11 cellular contexts compared by ENCODE assay signal in the genomic region with DNA sequence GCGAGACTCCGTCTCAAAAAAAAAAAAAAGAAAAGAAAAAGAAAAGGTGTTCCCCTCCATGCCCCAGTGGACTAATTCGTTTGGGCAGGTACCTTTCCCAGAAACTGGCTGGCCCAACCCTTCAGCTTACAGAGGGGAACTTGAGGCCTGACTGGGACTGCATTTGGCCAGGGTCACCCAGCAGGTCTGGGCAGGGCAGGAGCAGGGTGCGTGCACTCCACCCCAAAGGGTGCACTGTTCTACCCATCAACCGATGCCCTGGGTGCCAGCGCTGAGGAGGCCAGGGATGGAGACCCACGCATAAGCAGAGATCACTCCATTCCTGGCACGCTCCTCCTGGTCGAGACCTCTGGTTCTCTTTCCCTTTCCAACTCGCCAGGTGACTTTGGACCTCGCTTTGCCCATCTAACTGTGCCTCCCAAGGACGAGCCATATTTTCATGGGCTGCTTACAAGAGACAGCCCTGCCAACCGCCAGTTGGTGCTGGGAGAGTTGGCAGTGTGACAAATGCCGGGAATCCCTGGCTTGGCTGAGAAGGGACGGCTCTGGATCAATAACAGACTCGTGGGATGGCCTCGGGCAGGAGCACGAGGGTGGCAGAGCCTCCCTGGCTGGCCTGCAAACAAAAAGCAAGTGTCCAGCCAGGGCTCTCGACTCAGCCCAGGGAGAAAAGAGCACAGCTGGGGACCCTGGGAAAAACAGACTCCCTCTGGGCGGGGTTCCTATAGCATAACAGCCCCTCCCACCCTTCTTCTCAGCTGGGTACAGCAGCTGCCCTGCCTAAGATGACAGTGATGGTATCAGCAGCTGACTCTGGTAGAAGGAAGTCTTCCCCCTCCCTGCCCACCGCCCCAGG. TPM values are rescaled to one million over a fixed set of nuclear protein-coding genes. Genes with fewer than 3 reads are reported as not detected.
DNase-seq lines count a peak whose midpoint lies in the region; ATAC-seq, FAIRE-seq and TF ChIP-seq lines count a peak whose summit lies in the region.
"Had no signal": no experiment of that assay in that cellular context is flagged by ENCODE, and none has a peak within 500 bp of the region (broad histone marks: within the 10 kb centered on the region; RNA-seq: fewer than 3 reads in every experiment).

No MANE protein-coding gene starts in this region.

- H3K9me3 ChIP-seq in kidney (ENCODE audit: control insufficient read depth in 1 of 2, low read length in 2 of 2) = no peaks in the 10 kb centered on the region
- H3K9me3 ChIP-seq: SJSA1 had no signal

- DNase-seq in NCI-H1105 (lab: John Stamatoyannopoulos, UW) = peak; percentile 84
- DNase-seq in RWPE1 (ENCODE audit: low spot score) = no peak
- peak in 1 of 2 donors; percentile 23 for DNase-seq in foreskin keratinocyte
- no peak for DNase-seq in kidney
- no peak for DNase-seq in NOMO-1 (lab: John Stamatoyannopoulos, UW; ENCODE audit: unreplicated experiment in 2 of 2)
- DNase-seq in EL = no peak
- DNase-seq in stimulated activated naive CD8-positive, alpha-beta T cell treated with anti-CD3 and anti-CD28 coated beads, Interleukin-15, amount 100 ng/mL, for 72 hours = no peak

- ATAC-seq in foreskin keratinocyte = peak; percentile 4
- no peak for ATAC-seq in stimulated activated naive CD8-positive, alpha-beta T cell treated with anti-CD3 and anti-CD28 coated beads, Interleukin-15, amount 100 ng/mL, for 72 hours

- intact Hi-C loops in kidney (cut with DNase I) = loop anchor here (10.0 kb wide), 1 partner anchor 136 kb away; no protein-coding TSS in a partner anchor

- POLR2A ChIA-PET in RWPE1 (lab: Yijun Ruan, JAX; ENCODE audit: low non-redundant PET) = no interaction called here

- TF ChIP-seq CTCF in RWPE1 (conservative IDR thresholded peaks at IDR 0.05; ENCODE audit: low read depth) = no peak
- no peak for TF ChIP-seq CTCF in foreskin keratinocyte (conservative IDR thresholded peaks at IDR 0.05)
- no peak for TF ChIP-seq CTCF in kidney (IDR thresholded peaks at IDR 0.05; ENCODE audit: borderline replicate concordance, extremely low read depth, insufficient read depth)

- no peak for FAIRE-seq in kidney (lab: Jason Lieb, UNC)
- FAIRE-seq: GM12891 had no signal

- CTCF ChIA-PET in RWPE1 (lab: Yijun Ruan, JAX) = interaction anchor here (0.6 to 1.9 kb wide), 5 partner anchors 7 to 133 kb away, joined by 3 to 10 read pairs (median 4); no protein-coding TSS in a partner anchor

- H3K4me1 ChIP-seq in foreskin keratinocyte (peaks cover under 1% of the 10 kb centered on the region), kidney (ENCODE audit: control insufficient read depth in 1 of 2, insufficient read depth in 1 of 2, low read depth in 1 of 2, low read length in 2 of 2) (peaks cover 0 to 3% of the 10 kb centered on the region in 2 donors)

- H3K36me3 ChIP-seq in kidney (ENCODE audit: control insufficient read depth in 1 of 2, insufficient read depth in 2 of 2, low read length in 2 of 2) = no peaks in the 10 kb centered on the region
- H3K36me3 ChIP-seq: SJSA1 had no signal

- no peak overlapping the region for H3K9ac ChIP-seq in kidney (ENCODE audit: low read length in 2 of 2)

- no peaks in the 10 kb centered on the region for H3K27me3 ChIP-seq in foreskin keratinocyte
- H3K27me3 ChIP-seq: SJSA1 had no signal

- H3K9me3 Mint-ChIP-seq in stimulated activated naive CD8-positive, alpha-beta T cell treated with anti-CD3 and anti-CD28 coated beads, Interleukin-15, amount 100 ng/mL, for 72 hours = no peaks in the 10 kb centered on the region
- H3K9me3 Mint-ChIP-seq: activated naive CD4-positive, alpha-beta T cell treated with anti-CD3 and anti-CD28 coated beads, Interleukin-2, amount 50 U/mL, for 24 hours had no signal

- no peak overlapping the region for H3K27ac Mint-ChIP-seq in stimulated activated naive CD8-positive, alpha-beta T cell treated with anti-CD3 and anti-CD28 coated beads, Interleukin-15, amount 100 ng/mL, for 72 hours
- H3K27ac Mint-ChIP-seq: activated naive CD4-positive, alpha-beta T cell treated with anti-CD3 and anti-CD28 coated beads, Interleukin-2, amount 50 U/mL, for 24 hours had no signal

- no peaks in the 10 kb centered on the region for H3K27me3 Mint-ChIP-seq in stimulated activated naive CD8-positive, alpha-beta T cell treated with anti-CD3 and anti-CD28 coated beads, Interleukin-15, amount 100 ng/mL, for 72 hours
- H3K27me3 Mint-ChIP-seq: activated naive CD4-positive, alpha-beta T cell treated with anti-CD3 and anti-CD28 coated beads, Interleukin-2, amount 50 U/mL, for 24 hours had no signal

- peaks cover 9% of the 10 kb centered on the region for H3K4me1 Mint-ChIP-seq in stimulated activated naive CD8-positive, alpha-beta T cell treated with anti-CD3 and anti-CD28 coated beads, Interleukin-15, amount 100 ng/mL, for 72 hours

- no peak overlapping the region for H3K4me3 Mint-ChIP-seq in stimulated activated naive CD8-positive, alpha-beta T cell treated with anti-CD3 and anti-CD28 coated beads, Interleukin-15, amount 100 ng/mL, for 72 hours
- H3K4me3 Mint-ChIP-seq: activated naive CD4-positive, alpha-beta T cell treated with anti-CD3 and anti-CD28 coated beads, Interleukin-2, amount 50 U/mL, for 24 hours had no signal

- H3K27ac ChIP-seq in RWPE1 = peak overlapping the region; percentile 100
- H3K27ac ChIP-seq in foreskin keratinocyte = no peak overlapping the region
- H3K27ac ChIP-seq in skin epidermis = peak overlapping the region in 14 of 21 experiments; percentile 13 to 83 (median 51)
- H3K27ac ChIP-seq in kidney (ENCODE audit: low read depth in 2 of 2, low read length in 2 of 2) = no peak overlapping the region
- H3K27ac ChIP-seq: SJSA1 had no signal

- H3K4me3 ChIP-seq in skin epidermis = peak overlapping the region in 1 of 7 experiments; percentile 12
- H3K4me3 ChIP-seq in kidney (ENCODE audit: low read length in 2 of 2) = no peak overlapping the region
- H3K4me3 ChIP-seq: SJSA1 had no signal

RNA-seq across cellular contexts. Expression of a gene that starts 7.9 kb away (rescaled TPM):
- 204 and 286 TPM in 2 replicates for total RNA-seq in foreskin keratinocyte
- polyA plus RNA-seq in foreskin keratinocyte = 502 and 562 TPM in 2 replicates
- 1,012 TPM for total RNA-seq in kidney
- polyA plus RNA-seq in kidney (ENCODE audit: insufficient read depth, low read depth, low replicate concordance) = 1,561 TPM

RNA-seq across cellular contexts. Expression of a gene that starts 48.5 kb away (rescaled TPM):
- total RNA-seq in foreskin keratinocyte (195 and 216 TPM in 2 replicates), kidney (94.2 TPM)
- polyA plus RNA-seq in foreskin keratinocyte (70.5 and 89.6 TPM in 2 replicates), kidney (ENCODE audit: insufficient read depth, low read depth, low replicate concordance) (45.4 TPM)

Comparison
In these comparisons a context has a peak if more than half of its experiments do, and no peak if none do; other contexts are left out.
1. H3K27ac ChIP-seq: peak in RWPE1 (single experiment) and skin epidermis (14 of 21); none in foreskin keratinocyte (single experiment) and kidney (0 of 2).